Comparison of ENCODE assay signal across 14 cellular contexts in the genomic region with DNA sequence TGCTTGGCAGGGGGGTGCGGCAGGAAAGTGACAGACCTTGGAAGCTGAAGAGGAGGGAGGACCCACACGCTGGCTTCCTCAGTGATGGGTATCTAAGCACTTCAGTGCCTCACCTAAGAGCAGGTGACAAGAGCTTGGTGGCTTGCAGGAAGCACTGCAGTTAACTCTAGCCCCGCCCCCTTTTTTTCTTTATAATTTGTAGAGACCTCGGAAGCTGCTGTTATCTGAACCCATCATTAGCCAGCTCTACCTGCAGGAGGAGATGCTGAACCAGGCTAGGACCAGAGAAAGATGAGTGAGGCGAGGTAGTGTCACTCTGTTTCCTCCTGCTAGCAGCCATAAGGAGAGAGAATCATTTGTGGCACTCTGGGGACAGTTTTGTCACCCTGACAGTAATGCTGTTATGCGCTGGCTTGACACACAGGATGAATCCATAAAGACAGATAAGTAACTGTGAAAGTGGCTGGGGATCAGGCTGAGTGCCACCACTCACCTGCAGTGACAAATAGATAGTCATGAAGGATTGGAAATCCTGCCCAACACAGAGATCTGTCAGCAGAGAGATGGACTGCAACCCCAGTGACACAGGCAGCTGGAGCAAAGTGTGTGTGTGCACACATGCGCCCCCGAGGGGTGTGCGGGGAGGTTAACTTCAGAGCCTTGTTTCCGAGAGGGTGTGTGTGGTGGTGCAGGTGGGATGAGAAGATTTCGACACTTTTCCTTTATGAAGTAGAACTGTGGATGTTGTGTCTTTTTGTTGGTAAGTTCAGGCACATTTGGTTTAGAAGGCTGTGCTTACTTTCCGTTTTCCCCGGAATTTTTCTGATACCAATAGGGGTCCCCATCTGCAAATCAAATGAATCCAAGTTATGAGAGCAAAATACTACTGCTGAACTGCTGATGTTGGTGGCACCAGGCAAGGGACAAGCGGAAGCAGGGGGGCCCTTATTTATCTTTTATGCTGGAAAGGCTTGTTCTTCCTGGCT.
DNase-seq lines count a peak whose midpoint lies in the region; ATAC-seq, FAIRE-seq and TF ChIP-seq lines count a peak whose summit lies in the region.
"Had no signal": no experiment of that assay in that cellular context is flagged by ENCODE, and none has a peak within 500 bp of the region (broad histone marks: within the 10 kb centered on the region; RNA-seq: fewer than 3 reads in every experiment).

No MANE protein-coding gene starts in this region.

- ATAC-seq in right lobe of liver = peak; percentile 65 to 77 (median 68)
- ATAC-seq in T-helper 17 cell = no peak
- ATAC-seq in HG03045 (IDR thresholded peaks at IDR 0.05; ENCODE audit: unreplicated experiment) = no peak

- WGBS in right lobe of liver (ENCODE audit: insufficient coverage, low coverage, low lambda C conversion rate, missing lambda C conversion rate) = 60% methylated on average over 13 of the region's 14 CpGs

- no peak for TF ChIP-seq POLR2A in right lobe of liver (IDR thresholded peaks at IDR 0.05)

- H3K27ac ChIP-seq in right lobe of liver = peak overlapping the region in 2 of 3 donors; percentile 19 to 35
- H3K27ac ChIP-seq: colonic mucosa, neutrophil had no signal

- no peaks in the 10 kb centered on the region for H3K36me3 ChIP-seq in right lobe of liver
- H3K36me3 ChIP-seq: colonic mucosa, MG63, neutrophil had no signal

- TF ChIP-seq CTCF in D721Med (IDR thresholded peaks at IDR 0.05; ENCODE audit: insufficient read depth, missing control alignments) = peak; percentile 5
- TF ChIP-seq CTCF in right lobe of liver (IDR thresholded peaks at IDR 0.05) = peak; percentile 14 to 40 (median 30)

- intact Hi-C loops in right lobe of liver (cut with DNase I) = no loop called here
- intact Hi-C loops in activated CD4-positive, alpha-beta T cell treated with anti-CD3 and anti-CD28 coated beads, Interleukin-2, amount 10 ng/mL, durations not matched to agents 24 days and 14 days (cut with micrococcal nuclease) = no loop called here

- DNase-seq in D721Med (ENCODE audit: insufficient read length, low spot score) = no peak
- DNase-seq in NCI-H1436 (lab: John Stamatoyannopoulos, UW) = peak; percentile 85
- DNase-seq in SK-N-DZ (ENCODE audit: low spot score) = peak; percentile 48
- DNase-seq in right lobe of liver = no peak
- no peak for DNase-seq in T-helper 17 cell
- DNase-seq in SHP77 (lab: John Stamatoyannopoulos, UW) = no peak
- no peak for DNase-seq in activated CD4-positive, alpha-beta T cell treated with anti-CD3 and anti-CD28 coated beads, Interleukin-2, amount 10 ng/mL, durations not matched to agents 24 days and 14 days
- DNase-seq: activated CD4-positive, alpha-beta memory T cell treated with anti-CD3 and anti-CD28 coated beads for 36 hours; activated naive CD4-positive, alpha-beta T cell treated with anti-CD3 and anti-CD28 coated beads, Interleukin-2, amount 10 ng/mL, durations not matched to agents 7 days and 5 days; colonic mucosa; GF-D8; MG63 had no signal

- no peak overlapping the region for H3K27ac Mint-ChIP-seq in T-helper 17 cell
- no peak overlapping the region for H3K27ac Mint-ChIP-seq in activated CD4-positive, alpha-beta T cell treated with anti-CD3 and anti-CD28 coated beads, Interleukin-2, amount 10 ng/mL, durations not matched to agents 24 days and 14 days
- H3K27ac Mint-ChIP-seq: activated CD4-positive, alpha-beta memory T cell treated with anti-CD3 and anti-CD28 coated beads for 36 hours; activated naive CD4-positive, alpha-beta T cell treated with anti-CD3 and anti-CD28 coated beads, Interleukin-2, amount 10 ng/mL, durations not matched to agents 7 days and 5 days had no signal

- H3K27me3 Mint-ChIP-seq in T-helper 17 cell = no peaks in the 10 kb centered on the region
- H3K27me3 Mint-ChIP-seq in activated CD4-positive, alpha-beta T cell treated with anti-CD3 and anti-CD28 coated beads, Interleukin-2, amount 10 ng/mL, durations not matched to agents 24 days and 14 days = no peaks in the 10 kb centered on the region
- H3K27me3 Mint-ChIP-seq: activated CD4-positive, alpha-beta memory T cell treated with anti-CD3 and anti-CD28 coated beads for 36 hours; activated naive CD4-positive, alpha-beta T cell treated with anti-CD3 and anti-CD28 coated beads, Interleukin-2, amount 10 ng/mL, durations not matched to agents 7 days and 5 days had no signal

- FAIRE-seq in D721Med (lab: Jason Lieb, UNC) = no peak

- peak overlapping the region in 2 of 3 donors; percentile 23 to 28 for H3K4me3 ChIP-seq in right lobe of liver
- H3K4me3 ChIP-seq: colonic mucosa, MG63 had no signal

- H3K27me3 ChIP-seq in right lobe of liver = no peaks in the 10 kb centered on the region
- H3K27me3 ChIP-seq: colonic mucosa, MG63, neutrophil had no signal

- H3K4me3 Mint-ChIP-seq in T-helper 17 cell = no peak overlapping the region
- H3K4me3 Mint-ChIP-seq in activated CD4-positive, alpha-beta T cell treated with anti-CD3 and anti-CD28 coated beads, Interleukin-2, amount 10 ng/mL, durations not matched to agents 24 days and 14 days = no peak overlapping the region
- H3K4me3 Mint-ChIP-seq: activated CD4-positive, alpha-beta memory T cell treated with anti-CD3 and anti-CD28 coated beads for 36 hours; activated naive CD4-positive, alpha-beta T cell treated with anti-CD3 and anti-CD28 coated beads, Interleukin-2, amount 10 ng/mL, durations not matched to agents 7 days and 5 days had no signal

- H3K9me3 ChIP-seq in right lobe of liver (no peaks in the 10 kb centered on the region), T-helper 17 cell (ENCODE audit: control insufficient read depth, low read length, poor library complexity, severe bottlenecking) (no peaks in the 10 kb centered on the region)
- H3K9me3 ChIP-seq: colonic mucosa, MG63, neutrophil had no signal

- H3K36me3 Mint-ChIP-seq in T-helper 17 cell (ENCODE audit: low read depth) = peaks cover 5% of the 10 kb centered on the region
- no peaks in the 10 kb centered on the region for H3K36me3 Mint-ChIP-seq in activated CD4-positive, alpha-beta T cell treated with anti-CD3 and anti-CD28 coated beads, Interleukin-2, amount 10 ng/mL, durations not matched to agents 24 days and 14 days (ENCODE audit: low read depth)
- H3K36me3 Mint-ChIP-seq: activated naive CD4-positive, alpha-beta T cell treated with anti-CD3 and anti-CD28 coated beads, Interleukin-2, amount 10 ng/mL, durations not matched to agents 7 days and 5 days had no signal

- peaks cover 0 to 13% (median 6%) of the 10 kb centered on the region in 4 donors for H3K4me1 ChIP-seq in right lobe of liver
- H3K4me1 ChIP-seq: colonic mucosa had no signal

- H3K4me1 Mint-ChIP-seq in T-helper 17 cell = peaks cover 2% of the 10 kb centered on the region
- no peaks in the 10 kb centered on the region for H3K4me1 Mint-ChIP-seq in activated CD4-positive, alpha-beta T cell treated with anti-CD3 and anti-CD28 coated beads, Interleukin-2, amount 10 ng/mL, durations not matched to agents 24 days and 14 days
- H3K4me1 Mint-ChIP-seq: activated naive CD4-positive, alpha-beta T cell treated with anti-CD3 and anti-CD28 coated beads, Interleukin-2, amount 10 ng/mL, durations not matched to agents 7 days and 5 days had no signal

- no peaks in the 10 kb centered on the region for H3K9me3 Mint-ChIP-seq in activated CD4-positive, alpha-beta T cell treated with anti-CD3 and anti-CD28 coated beads, Interleukin-2, amount 10 ng/mL, durations not matched to agents 24 days and 14 days
- H3K9me3 Mint-ChIP-seq: activated CD4-positive, alpha-beta memory T cell treated with anti-CD3 and anti-CD28 coated beads for 36 hours; activated naive CD4-positive, alpha-beta T cell treated with anti-CD3 and anti-CD28 coated beads, Interleukin-2, amount 10 ng/mL, durations not matched to agents 7 days and 5 days had no signal

Comparison
In these comparisons a context has a peak if more than half of its experiments do, and no peak if none do; other contexts are left out.
1. DNase-seq: peak in NCI-H1436 (single experiment) and SK-N-DZ (single experiment); none in D721Med (single experiment), right lobe of liver (0 of 3), T-helper 17 cell (0 of 3), SHP77 (0 of 2) and activated CD4-positive, alpha-beta T cell treated with anti-CD3 and anti-CD28 coated beads, Interleukin-2, amount 10 ng/mL, durations not matched to agents 24 days and 14 days (single experiment).
2. ATAC-seq: peak in right lobe of liver (4 of 4); none in T-helper 17 cell (single experiment) and HG03045 (single experiment).